ENCODE assay signal across 1 cellular context in the genomic region with DNA sequence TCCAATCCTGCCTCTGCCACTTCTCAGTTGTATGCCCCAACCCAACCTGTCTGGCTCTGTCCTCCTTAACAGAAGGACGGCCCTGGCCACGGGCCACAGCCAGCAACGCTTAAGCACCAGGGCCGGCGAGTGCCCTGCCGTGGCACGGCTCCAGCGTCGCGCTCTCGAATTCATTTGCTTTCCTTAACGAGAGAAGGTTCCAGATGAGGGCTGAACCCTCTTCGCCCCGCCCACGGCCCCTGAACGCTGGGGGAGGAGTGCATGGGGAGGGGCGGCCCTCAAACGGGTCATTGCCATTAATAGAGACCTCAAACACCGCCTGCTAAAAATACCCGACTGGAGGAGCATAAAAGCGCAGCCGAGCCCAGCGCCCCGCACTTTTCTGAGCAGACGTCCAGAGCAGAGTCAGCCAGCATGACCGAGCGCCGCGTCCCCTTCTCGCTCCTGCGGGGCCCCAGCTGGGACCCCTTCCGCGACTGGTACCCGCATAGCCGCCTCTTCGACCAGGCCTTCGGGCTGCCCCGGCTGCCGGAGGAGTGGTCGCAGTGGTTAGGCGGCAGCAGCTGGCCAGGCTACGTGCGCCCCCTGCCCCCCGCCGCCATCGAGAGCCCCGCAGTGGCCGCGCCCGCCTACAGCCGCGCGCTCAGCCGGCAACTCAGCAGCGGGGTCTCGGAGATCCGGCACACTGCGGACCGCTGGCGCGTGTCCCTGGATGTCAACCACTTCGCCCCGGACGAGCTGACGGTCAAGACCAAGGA.
TF ChIP-seq lines count a peak whose summit lies in the region.

TSS of gene HSPB1 (plus strand) at position 375 of the 758 bp plus-strand sequence. CDS start at position 415, 40 bp downstream.

TF ChIP-seq in HepG2, 621 proteins besides CTCF, POLR2A, EP300 and RAD21 (continued from another document and continues in another):
- TF ChIP-seq, protein P1, sequence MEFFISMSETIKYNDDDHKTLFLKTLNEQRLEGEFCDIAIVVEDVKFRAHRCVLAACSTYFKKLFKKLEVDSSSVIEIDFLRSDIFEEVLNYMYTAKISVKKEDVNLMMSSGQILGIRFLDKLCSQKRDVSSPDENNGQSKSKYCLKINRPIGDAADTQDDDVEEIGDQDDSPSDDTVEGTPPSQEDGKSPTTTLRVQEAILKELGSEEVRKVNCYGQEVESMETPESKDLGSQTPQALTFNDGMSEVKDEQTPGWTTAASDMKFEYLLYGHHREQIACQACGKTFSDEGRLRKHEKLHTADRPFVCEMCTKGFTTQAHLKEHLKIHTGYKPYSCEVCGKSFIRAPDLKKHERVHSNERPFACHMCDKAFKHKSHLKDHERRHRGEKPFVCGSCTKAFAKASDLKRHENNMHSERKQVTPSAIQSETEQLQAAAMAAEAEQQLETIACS (CRISPR knock-in tag; IDR thresholded peaks at IDR 0.05), result no peak
- 0 out of 2 replicates have a peak, but pooled peaks have one; percentile 61 for TF ChIP-seq SMAD9 (CRISPR knock-in tag; IDR thresholded peaks at IDR 0.05)
- TF ChIP-seq, protein P2, sequence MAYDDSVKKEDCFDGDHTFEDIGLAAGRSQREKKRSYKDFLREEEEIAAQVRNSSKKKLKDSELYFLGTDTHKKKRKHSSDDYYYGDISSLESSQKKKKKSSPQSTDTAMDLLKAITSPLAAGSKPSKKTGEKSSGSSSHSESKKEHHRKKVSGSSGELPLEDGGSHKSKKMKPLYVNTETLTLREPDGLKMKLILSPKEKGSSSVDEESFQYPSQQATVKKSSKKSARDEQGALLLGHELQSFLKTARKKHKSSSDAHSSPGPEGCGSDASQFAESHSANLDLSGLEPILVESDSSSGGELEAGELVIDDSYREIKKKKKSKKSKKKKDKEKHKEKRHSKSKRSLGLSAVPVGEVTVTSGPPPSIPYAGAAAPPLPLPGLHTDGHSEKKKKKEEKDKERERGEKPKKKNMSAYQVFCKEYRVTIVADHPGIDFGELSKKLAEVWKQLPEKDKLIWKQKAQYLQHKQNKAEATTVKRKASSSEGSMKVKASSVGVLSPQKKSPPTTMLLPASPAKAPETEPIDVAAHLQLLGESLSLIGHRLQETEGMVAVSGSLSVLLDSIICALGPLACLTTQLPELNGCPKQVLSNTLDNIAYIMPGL (CRISPR knock-in tag; IDR thresholded peaks at IDR 0.05; ENCODE audit: borderline replicate concordance in 1 of 2, low read depth in 1 of 2), result peak in 1 of 2 experiments; percentile 68; a peak in 3 of 4 replicates
- 0 out of 2 replicates have a peak, but pooled peaks have one; percentile 58 for TF ChIP-seq HES4 (CRISPR knock-in tag; IDR thresholded peaks at IDR 0.05; ENCODE audit: borderline replicate concordance)
- TF ChIP-seq ZNF550 (CRISPR knock-in tag; IDR thresholded peaks at IDR 0.05; ENCODE audit: borderline replicate concordance), result 0 out of 2 replicates have a peak, but pooled peaks have one; percentile 30
- no peak for TF ChIP-seq NR2F1 (CRISPR knock-in tag; IDR thresholded peaks at IDR 0.05)
- TF ChIP-seq NR0B2 (CRISPR knock-in tag; IDR thresholded peaks at IDR 0.05), result peak; percentile 27; the same call in 1 of the 2 replicates
- TF ChIP-seq, protein P3, sequence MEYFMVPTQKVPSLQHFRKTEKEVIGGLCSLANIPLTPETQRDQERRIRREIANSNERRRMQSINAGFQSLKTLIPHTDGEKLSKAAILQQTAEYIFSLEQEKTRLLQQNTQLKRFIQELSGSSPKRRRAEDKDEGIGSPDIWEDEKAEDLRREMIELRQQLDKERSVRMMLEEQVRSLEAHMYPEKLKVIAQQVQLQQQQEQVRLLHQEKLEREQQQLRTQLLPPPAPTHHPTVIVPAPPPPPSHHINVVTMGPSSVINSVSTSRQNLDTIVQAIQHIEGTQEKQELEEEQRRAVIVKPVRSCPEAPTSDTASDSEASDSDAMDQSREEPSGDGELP (IDR thresholded peaks at IDR 0.05; ENCODE audit: borderline replicate concordance, low read depth), result no peak
- TF ChIP-seq ZNF891 (CRISPR knock-in tag; IDR thresholded peaks at IDR 0.05), result peak; percentile 91
- TF ChIP-seq, protein P4, sequence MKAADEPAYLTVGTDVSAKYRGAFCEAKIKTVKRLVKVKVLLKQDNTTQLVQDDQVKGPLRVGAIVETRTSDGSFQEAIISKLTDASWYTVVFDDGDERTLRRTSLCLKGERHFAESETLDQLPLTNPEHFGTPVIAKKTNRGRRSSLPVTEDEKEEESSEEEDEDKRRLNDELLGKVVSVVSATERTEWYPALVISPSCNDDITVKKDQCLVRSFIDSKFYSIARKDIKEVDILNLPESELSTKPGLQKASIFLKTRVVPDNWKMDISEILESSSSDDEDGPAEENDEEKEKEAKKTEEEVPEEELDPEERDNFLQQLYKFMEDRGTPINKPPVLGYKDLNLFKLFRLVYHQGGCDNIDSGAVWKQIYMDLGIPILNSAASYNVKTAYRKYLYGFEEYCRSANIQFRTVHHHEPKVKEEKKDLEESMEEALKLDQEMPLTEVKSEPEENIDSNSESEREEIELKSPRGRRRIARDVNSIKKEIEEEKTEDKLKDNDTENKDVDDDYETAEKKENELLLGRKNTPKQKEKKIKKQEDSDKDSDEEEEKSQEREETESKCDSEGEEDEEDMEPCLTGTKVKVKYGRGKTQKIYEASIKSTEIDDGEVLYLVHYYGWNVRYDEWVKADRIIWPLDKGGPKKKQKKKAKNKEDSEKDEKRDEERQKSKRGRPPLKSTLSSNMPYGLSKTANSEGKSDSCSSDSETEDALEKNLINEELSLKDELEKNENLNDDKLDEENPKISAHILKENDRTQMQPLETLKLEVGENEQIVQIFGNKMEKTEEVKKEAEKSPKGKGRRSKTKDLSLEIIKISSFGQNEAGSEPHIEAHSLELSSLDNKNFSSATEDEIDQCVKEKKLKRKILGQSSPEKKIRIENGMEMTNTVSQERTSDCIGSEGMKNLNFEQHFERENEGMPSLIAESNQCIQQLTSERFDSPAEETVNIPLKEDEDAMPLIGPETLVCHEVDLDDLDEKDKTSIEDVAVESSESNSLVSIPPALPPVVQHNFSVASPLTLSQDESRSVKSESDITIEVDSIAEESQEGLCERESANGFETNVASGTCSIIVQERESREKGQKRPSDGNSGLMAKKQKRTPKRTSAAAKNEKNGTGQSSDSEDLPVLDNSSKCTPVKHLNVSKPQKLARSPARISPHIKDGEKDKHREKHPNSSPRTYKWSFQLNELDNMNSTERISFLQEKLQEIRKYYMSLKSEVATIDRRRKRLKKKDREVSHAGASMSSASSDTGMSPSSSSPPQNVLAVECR (CRISPR knock-in tag; IDR thresholded peaks at IDR 0.05; ENCODE audit: borderline replicate concordance), result 0 out of 2 replicates have a peak, but pooled peaks have one; percentile 30
- TF ChIP-seq PHF8 (CRISPR knock-in tag; IDR thresholded peaks at IDR 0.05), result peak; percentile 22; the same call in 1 of the 2 replicates
- TF ChIP-seq ZNF646 (CRISPR knock-in tag; IDR thresholded peaks at IDR 0.05), result no peak
- TF ChIP-seq, protein P5, sequence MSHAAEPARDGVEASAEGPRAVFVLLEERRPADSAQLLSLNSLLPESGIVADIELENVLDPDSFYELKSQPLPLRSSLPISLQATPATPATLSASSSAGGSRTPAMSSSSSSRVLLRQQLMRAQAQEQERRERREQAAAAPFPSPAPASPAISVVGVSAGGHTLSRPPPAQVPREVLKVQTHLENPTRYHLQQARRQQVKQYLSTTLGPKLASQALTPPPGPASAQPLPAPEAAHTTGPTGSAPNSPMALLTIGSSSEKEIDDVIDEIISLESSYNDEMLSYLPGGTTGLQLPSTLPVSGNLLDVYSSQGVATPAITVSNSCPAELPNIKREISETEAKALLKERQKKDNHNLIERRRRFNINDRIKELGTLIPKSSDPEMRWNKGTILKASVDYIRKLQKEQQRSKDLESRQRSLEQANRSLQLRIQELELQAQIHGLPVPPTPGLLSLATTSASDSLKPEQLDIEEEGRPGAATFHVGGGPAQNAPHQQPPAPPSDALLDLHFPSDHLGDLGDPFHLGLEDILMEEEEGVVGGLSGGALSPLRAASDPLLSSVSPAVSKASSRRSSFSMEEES (CRISPR knock-in tag; IDR thresholded peaks at IDR 0.05), result 0 out of 2 replicates have a peak, but pooled peaks have one; percentile 18
- TF ChIP-seq SP5 (CRISPR knock-in tag; IDR thresholded peaks at IDR 0.05; ENCODE audit: borderline replicate concordance, low read depth), result peak; percentile 81; the same call in 1 of the 2 replicates
- 0 out of 4 replicates have a peak, but pooled peaks of 1 of the 2 experiments have one; percentile 11 for TF ChIP-seq ATF4 (CRISPR knock-in tag; IDR thresholded peaks at IDR 0.05)
- TF ChIP-seq, protein P6, sequence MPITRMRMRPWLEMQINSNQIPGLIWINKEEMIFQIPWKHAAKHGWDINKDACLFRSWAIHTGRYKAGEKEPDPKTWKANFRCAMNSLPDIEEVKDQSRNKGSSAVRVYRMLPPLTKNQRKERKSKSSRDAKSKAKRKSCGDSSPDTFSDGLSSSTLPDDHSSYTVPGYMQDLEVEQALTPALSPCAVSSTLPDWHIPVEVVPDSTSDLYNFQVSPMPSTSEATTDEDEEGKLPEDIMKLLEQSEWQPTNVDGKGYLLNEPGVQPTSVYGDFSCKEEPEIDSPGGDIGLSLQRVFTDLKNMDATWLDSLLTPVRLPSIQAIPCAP (CRISPR knock-in tag; IDR thresholded peaks at IDR 0.05; ENCODE audit: low read depth), result no peak
- TF ChIP-seq GFI1 (CRISPR knock-in tag; IDR thresholded peaks at IDR 0.05; ENCODE audit: borderline replicate concordance), result no peak
- TF ChIP-seq, protein P7, sequence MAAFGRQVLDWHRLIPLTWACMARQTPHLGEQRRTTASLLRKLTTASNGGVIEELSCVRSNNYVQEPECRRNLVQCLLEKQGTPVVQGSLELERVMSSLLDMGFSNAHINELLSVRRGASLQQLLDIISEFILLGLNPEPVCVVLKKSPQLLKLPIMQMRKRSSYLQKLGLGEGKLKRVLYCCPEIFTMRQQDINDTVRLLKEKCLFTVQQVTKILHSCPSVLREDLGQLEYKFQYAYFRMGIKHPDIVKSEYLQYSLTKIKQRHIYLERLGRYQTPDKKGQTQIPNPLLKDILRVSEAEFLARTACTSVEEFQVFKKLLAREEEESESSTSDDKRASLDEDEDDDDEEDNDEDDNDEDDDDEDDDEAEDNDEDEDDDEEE (CRISPR knock-in tag; IDR thresholded peaks at IDR 0.05), result peak; percentile 45; the same call in 1 of the 2 replicates
- TF ChIP-seq SOX6 (IDR thresholded peaks at IDR 0.05), result no peak
- peak; percentile 36; the same call in 1 of the 2 replicates for TF ChIP-seq SOX6 (CRISPR knock-in tag; IDR thresholded peaks at IDR 0.05)
- 0 out of 2 replicates have a peak, but pooled peaks have one; percentile 19 for TF ChIP-seq ZNF253 (CRISPR knock-in tag; IDR thresholded peaks at IDR 0.05; ENCODE audit: borderline replicate concordance)
- peak; percentile 27; the same call in 1 of the 2 replicates for TF ChIP-seq RFXAP (CRISPR knock-in tag; IDR thresholded peaks at IDR 0.05; ENCODE audit: borderline replicate concordance)
- TF ChIP-seq, protein P8, sequence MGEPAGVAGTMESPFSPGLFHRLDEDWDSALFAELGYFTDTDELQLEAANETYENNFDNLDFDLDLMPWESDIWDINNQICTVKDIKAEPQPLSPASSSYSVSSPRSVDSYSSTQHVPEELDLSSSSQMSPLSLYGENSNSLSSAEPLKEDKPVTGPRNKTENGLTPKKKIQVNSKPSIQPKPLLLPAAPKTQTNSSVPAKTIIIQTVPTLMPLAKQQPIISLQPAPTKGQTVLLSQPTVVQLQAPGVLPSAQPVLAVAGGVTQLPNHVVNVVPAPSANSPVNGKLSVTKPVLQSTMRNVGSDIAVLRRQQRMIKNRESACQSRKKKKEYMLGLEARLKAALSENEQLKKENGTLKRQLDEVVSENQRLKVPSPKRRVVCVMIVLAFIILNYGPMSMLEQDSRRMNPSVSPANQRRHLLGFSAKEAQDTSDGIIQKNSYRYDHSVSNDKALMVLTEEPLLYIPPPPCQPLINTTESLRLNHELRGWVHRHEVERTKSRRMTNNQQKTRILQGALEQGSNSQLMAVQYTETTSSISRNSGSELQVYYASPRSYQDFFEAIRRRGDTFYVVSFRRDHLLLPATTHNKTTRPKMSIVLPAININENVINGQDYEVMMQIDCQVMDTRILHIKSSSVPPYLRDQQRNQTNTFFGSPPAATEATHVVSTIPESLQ (CRISPR knock-in tag; conservative IDR thresholded peaks at IDR 0.05), result no peak
